ENCODE assay signal across 12 cellular contexts in genomic region chr16:30700491-30700890, GRCh38. TPM values are rescaled to one million over a fixed set of nuclear protein-coding genes. Genes with fewer than 3 reads are reported as not detected.
DNase-seq lines count a peak whose midpoint lies in the region; TF ChIP-seq lines count a peak whose summit lies in the region.
"Had no signal": no experiment of that assay in that cellular context is flagged by ENCODE, and none has a peak within 500 bp of the region (broad histone marks: within the 10 kb centered on the region; RNA-seq: fewer than 3 reads in every experiment).

No MANE protein-coding gene starts in this region.

- no peaks in the 10 kb centered on the region for H3K9me2 ChIP-seq in MM.1S (replicated peaks; ENCODE audit: insufficient read depth, low read length)

- peaks cover 10% of the 10 kb centered on the region for H4K20me1 ChIP-seq in MM.1S (ENCODE audit: insufficient read depth, low read length)

- TF ChIP-seq CTCF in HEK293 (tag by site-specific recombination; IDR thresholded peaks at IDR 0.05) (no peak), MM.1S (IDR thresholded peaks at IDR 0.05; ENCODE audit: low read length) (no peak)

- peaks cover 11% of the 10 kb centered on the region; the same call in 1 of the 2 replicates for H3F3A ChIP-seq in MM.1S (ENCODE audit: insufficient read depth, low read length)

- H3K27ac ChIP-seq in HEK293 (ENCODE audit: extremely low read depth, low read depth, low read length): no peak overlapping the region
- peak overlapping the region; percentile 80 for H3K27ac ChIP-seq in mesodermal cell (ENCODE audit: low read depth, low read length, severe bottlenecking)
- no peak overlapping the region for H3K27ac ChIP-seq in MM.1S (ENCODE audit: low read length)

- H3K4me1 ChIP-seq in HEK293 (ENCODE audit: control insufficient read depth, insufficient read depth, low read length) (no peaks in the 10 kb centered on the region; the same call in 1 of the 2 replicates), mesodermal cell (ENCODE audit: control insufficient read depth, insufficient read depth, low read length, poor library complexity, severe bottlenecking) (peaks cover 20% of the 10 kb centered on the region), MM.1S (ENCODE audit: low read length) (peaks cover 14% of the 10 kb centered on the region)

- DNase-seq in AG08396 (ENCODE audit: low spot score) (peak; percentile 62), astrocyte of the hippocampus (ENCODE audit: low read depth, low spot score) (peak; percentile 87), NCI-H446 (lab: John Stamatoyannopoulos, UW) (no peak), NCI-H1092 (lab: John Stamatoyannopoulos, UW) (no peak), MM.1S (no peak), germinal center (ENCODE audit: low spot score) (no peak)
- DNase-seq: DMS53; effector CD8-positive, alpha-beta T cell; KBM-7; stimulated activated CD8-positive, alpha-beta memory T cell treated with anti-CD3 and anti-CD28 coated beads, Interleukin-4, amount 100 ng/mL, for 48 hours had no signal

- H3K36me3 ChIP-seq in HEK293 (ENCODE audit: control insufficient read depth in 2 of 2, insufficient read depth in 1 of 2, low read length in 2 of 2) (peaks cover 40 to 55% of the 10 kb centered on the region in 2 experiments; a peak in 2 of 3 replicates), mesodermal cell (ENCODE audit: control insufficient read depth, insufficient read depth, low read length) (peaks cover 43% of the 10 kb centered on the region), MM.1S (replicated peaks; ENCODE audit: insufficient read depth, low read length) (peaks cover 23% of the 10 kb centered on the region)

- no peak overlapping the region for H2AFZ ChIP-seq in MM.1S (ENCODE audit: low read length)

- CTCF ChIA-PET in HEK293 (lab: Yijun Ruan, JAX): interaction anchor here (0.9 kb wide), 1 partner anchor 42 kb away, joined by 4 read pairs; no protein-coding TSS in a partner anchor

- no peaks in the 10 kb centered on the region for H3K27me3 ChIP-seq in MM.1S (replicated peaks; ENCODE audit: insufficient read depth, low read length)

- H3K79me2 ChIP-seq in MM.1S (ENCODE audit: low read length): peaks cover 50% of the 10 kb centered on the region

- POLR2A ChIA-PET in HEK293 (lab: Yijun Ruan, JAX): interaction anchor here (0.6 to 0.7 kb wide), 2 partner anchors 48 to 224 kb away, joined by 3 read pairs; partner anchors contain the start of gene PHKG2

- H3K4me3 ChIP-seq in HEK293 (ENCODE audit: low read depth, low read length) (no peak overlapping the region), mesodermal cell (ENCODE audit: extremely low read depth, insufficient read depth, low read length, poor library complexity, severe bottlenecking) (peak overlapping the region; percentile 94), MM.1S (ENCODE audit: low read length) (no peak overlapping the region)

- no peak overlapping the region for H3K4me2 ChIP-seq in MM.1S (ENCODE audit: low read depth, low read length)

- H3K9me3 ChIP-seq in HEK293 (ENCODE audit: control insufficient read depth, insufficient read depth, low read depth, low read length) (no peaks in the 10 kb centered on the region), mesodermal cell (ENCODE audit: control insufficient read depth, low read length) (no peaks in the 10 kb centered on the region), MM.1S (replicated peaks; ENCODE audit: insufficient read depth, low read length) (no peaks in the 10 kb centered on the region)

- WGBS in mesodermal cell (ENCODE audit: insufficient coverage in 2 of 2), 2 experiments: 63% methylated on average over 8 to 9 of the region's 9 CpGs

- H3K9ac ChIP-seq in MM.1S (ENCODE audit: low read length): no peak overlapping the region

TF ChIP-seq in HEK293, 187 proteins besides CTCF, POLR2A, EP300 and RAD21:
- TF ChIP-seq ZNF791 (tag by site-specific recombination; IDR thresholded peaks at IDR 0.05) (no peak), ZNF692 (tag by site-specific recombination; IDR thresholded peaks at IDR 0.05) (peak; percentile 81; the same call in 1 of the 2 replicates), ZBTB20 (tag by site-specific recombination; IDR thresholded peaks at IDR 0.05) (peak; percentile 55; the same call in 1 of the 2 replicates), ZNF521 (tag by site-specific recombination; IDR thresholded peaks at IDR 0.05) (no peak), ZFP69B (tag by site-specific recombination; IDR thresholded peaks at IDR 0.05) (peak; percentile 93), ZBTB17 (tag by site-specific recombination; IDR thresholded peaks at IDR 0.05) (0 out of 2 replicates have a peak, but pooled peaks have one; percentile 1), ZNF677 (tag by site-specific recombination; IDR thresholded peaks at IDR 0.05) (no peak), ZNF335 (tag by site-specific recombination; conservative IDR thresholded peaks at IDR 0.05) (peak; percentile 31; the same call in 1 of the 2 replicates), ZNF76 (tag by site-specific recombination; IDR thresholded peaks at IDR 0.05; ENCODE audit: borderline replicate concordance, low read depth) (0 out of 2 replicates have a peak, but pooled peaks have one; percentile 47), ZNF488 (tag by site-specific recombination; IDR thresholded peaks at IDR 0.05) (no peak)

RNA-seq across cellular contexts. Expression of gene SRCAP, which starts 1.5 kb away (rescaled TPM):
- 24.7 TPM for polyA plus RNA-seq in mesodermal cell (2013, experiment 1 of 2)
- polyA plus RNA-seq in mesodermal cell (2013, experiment 2 of 2): 17.1 TPM

RNA-seq across cellular contexts. Expression of gene FBRS, which starts 42.3 kb away (rescaled TPM):
- polyA plus RNA-seq in mesodermal cell (2013, experiment 1 of 2): 45.6 TPM
- 37.9 TPM for polyA plus RNA-seq in mesodermal cell (2013, experiment 2 of 2)

RNA-seq across cellular contexts. Expression of gene PHKG2, which starts 47.7 kb away (rescaled TPM):
- polyA plus RNA-seq in mesodermal cell (2013, experiment 1 of 2): 32.7 TPM
- 27.0 TPM for polyA plus RNA-seq in mesodermal cell (2013, experiment 2 of 2)

RNA-seq across cellular contexts. Expression of gene PRR14, which starts 49.7 kb away (rescaled TPM):
- 29.2 TPM for polyA plus RNA-seq in mesodermal cell (2013, experiment 1 of 2)
- polyA plus RNA-seq in mesodermal cell (2013, experiment 2 of 2): 21.9 TPM

Comparison
In these comparisons a context has a peak if more than half of its experiments do, and no peak if none do; other contexts are left out.
1. DNase-seq: peak in AG08396 (single experiment) and astrocyte of the hippocampus (single experiment); none in NCI-H446 (0 of 2), NCI-H1092 (single experiment), MM.1S (single experiment) and germinal center (single experiment).